Comparison of ENCODE assay signal across 8 cellular contexts in genomic region chr22:23772315-23773246, GRCh38. TPM values are rescaled to one million over a fixed set of nuclear protein-coding genes. Genes with fewer than 3 reads are reported as not detected.
DNase-seq lines count a peak whose midpoint lies in the region; ATAC-seq, FAIRE-seq and TF ChIP-seq lines count a peak whose summit lies in the region.

MMP11 (plus strand) TSS chr22:23772849; CDS start chr22:23772871, 22 bp downstream.

- H3K4me1 ChIP-seq in H1 (replicated peaks in 1 of 4; ENCODE audit: control insufficient read depth in 3 of 4, insufficient read depth in 4 of 4, low read length in 3 of 4) (peaks cover 0 to 14% (median 9%) of the 10 kb centered on the region in 4 experiments; a peak in 3 of 7 replicates), mucosa of stomach (ENCODE audit: control insufficient read depth, insufficient read depth, low read length) (peaks cover 32% of the 10 kb centered on the region), suprapubic skin (peaks cover 51% of the 10 kb centered on the region)

- no peaks in the 10 kb centered on the region for H3K36me3 ChIP-seq in H1 (ENCODE audit: control insufficient read depth in 2 of 4, insufficient read depth in 4 of 4, low read length in 3 of 4)
- H3K36me3 ChIP-seq in mucosa of stomach (ENCODE audit: control insufficient read depth, insufficient read depth, low read length): no peaks in the 10 kb centered on the region
- no peaks in the 10 kb centered on the region for H3K36me3 ChIP-seq in suprapubic skin

- peak within 1 kb of the TSS; percentile 83; the same call in 1 of the 2 replicates for H2BK15ac ChIP-seq in H1 (ENCODE audit: low read length)

- H3K4ac ChIP-seq in H1 (replicated peaks; ENCODE audit: insufficient read length, low read depth, low read length): peak within 1 kb of the TSS; percentile 99

- peak within 1 kb of the TSS; percentile 64 for H3K56ac ChIP-seq in H1 (replicated peaks; ENCODE audit: insufficient read length, low read depth, low read length)

- DNase-seq in Calu3: peak; percentile 50
- DNase-seq in NAMALWA (ENCODE audit: low spot score): peak; percentile 52
- DNase-seq in activated CD4-positive, alpha-beta T cell treated with anti-CD3 and anti-CD28 coated beads, Interleukin-2, amount 50 U/mL, for 1 hour: peak; percentile 54
- peak in 1 of 2 experiments; percentile 81 for DNase-seq in H1 (ENCODE audit: low read depth in 1 of 2, low spot score in 2 of 2)
- peak in 1 of 2 donors; percentile 77 for DNase-seq in suprapubic skin (ENCODE audit: low spot score in 2 of 2)
- DNase-seq in A172 (ENCODE audit: low spot score): no peak

- peaks cover 26% of the 10 kb centered on the region for H3K27me3 Mint-ChIP-seq in Calu3 (ENCODE audit: unreplicated experiment)

- H4K5ac ChIP-seq in H1 (ENCODE audit: insufficient read length, low read depth, low read length): peak within 1 kb of the TSS; percentile 70

- H3K9ac ChIP-seq in H1 (replicated peaks in 1 of 4; ENCODE audit: extremely low read depth in 1 of 4, low read depth in 3 of 4, low read length in 3 of 4): peak within 1 kb of the TSS in 3 of 4 experiments; percentile 2 to 78 (median 39); a peak in 3 of 7 replicates
- H3K9ac ChIP-seq in mucosa of stomach (ENCODE audit: low read length): peak within 1 kb of the TSS; percentile 15

- no TSS peak for BruUV-seq in Calu3 (replicated peaks; lab: Mats Ljungman, UMichigan)

- H3K18ac ChIP-seq in H1 (ENCODE audit: extremely low read depth, low read length): peak within 1 kb of the TSS; percentile 62; the same call in 1 of the 2 replicates

- H3K23me2 ChIP-seq in H1 (ENCODE audit: low read depth, low read length): peaks cover 15% of the 10 kb centered on the region; the same call in 1 of the 2 replicates

- H2BK12ac ChIP-seq in H1 (ENCODE audit: low read depth, low read length): peak within 1 kb of the TSS; percentile 90

- H3K79me2 ChIP-seq in H1 (ENCODE audit: control insufficient read depth in 1 of 2, insufficient read depth in 2 of 2, low read length in 2 of 2): no peaks in the 10 kb centered on the region

- peak within 1 kb of the TSS; percentile 67 to 99 for H3K4me2 ChIP-seq in H1 (ENCODE audit: insufficient read depth in 1 of 2, low read depth in 2 of 2, low read length in 2 of 2)

- H2BK120ac ChIP-seq in H1 (replicated peaks; ENCODE audit: low read depth, low read length): no peak within 1 kb of the TSS

- no peak within 1 kb of the TSS; the same call in 1 of the 2 replicates for H2BK20ac ChIP-seq in H1 (ENCODE audit: low read length)

- H3K27me3 ChIP-seq in H1 (replicated peaks in 1 of 4; ENCODE audit: control insufficient read depth in 3 of 4, extremely low read depth in 1 of 4, insufficient read depth in 3 of 4, low read length in 3 of 4): peaks cover 0 to 30% (median 20%) of the 10 kb centered on the region in 4 experiments; a peak in 6 of 7 replicates
- H3K27me3 ChIP-seq in mucosa of stomach (ENCODE audit: control insufficient read depth, insufficient read depth, low read length): peaks cover 21% of the 10 kb centered on the region
- no peaks in the 10 kb centered on the region for H3K27me3 ChIP-seq in suprapubic skin

- POLR2A ChIA-PET in H1 (lab: Charles Lee; ENCODE audit: partially characterized antibody): interaction anchor here (0.9 to 5.7 kb wide), 6 partner anchors 10 to 122 kb away, joined by 4 to 45 read pairs (median 4); partner anchors contain the start of genes MIF, SLC2A11 and SMARCB1

- TF ChIP-seq POLR2A in H1 (IDR thresholded peaks at IDR 0.05; ENCODE audit: control extremely low read depth in 1 of 2, low read depth in 2 of 2, low read length in 2 of 2): no peak
- TF ChIP-seq POLR2A in suprapubic skin (IDR thresholded peaks at IDR 0.05): no peak

- no peak for FAIRE-seq in H1 (lab: Jason Lieb, UNC)

- no peaks in the 10 kb centered on the region for H3K79me1 ChIP-seq in H1 (ENCODE audit: low read depth, low read length)

- H4K91ac ChIP-seq in H1 (replicated peaks; ENCODE audit: insufficient read length, low read length): peak within 1 kb of the TSS; percentile 96

- TF ChIP-seq RAD21 in H1 (IDR thresholded peaks at IDR 0.05 in 1 of 2, conservative IDR thresholded peaks at IDR 0.05 in 1 of 2; ENCODE audit: low read depth in 2 of 2, low read length in 2 of 2): no peak

- CTCF ChIA-PET in Calu3 (lab: Charles Lee): no interaction called here
- CTCF ChIA-PET in H1 (lab: Charles Lee; ENCODE audit: partially characterized antibody): interaction anchor here (0.8 to 9.6 kb wide), 4 partner anchors 10 to 77 kb away, joined by 3 to 73 read pairs (median 25); partner anchors contain the start of genes C22orf15 and SMARCB1

- TF ChIP-seq EP300 in H1 (IDR thresholded peaks at IDR 0.05; ENCODE audit: borderline replicate concordance in 1 of 2, low read depth in 2 of 2, low read length in 2 of 2) (no peak), suprapubic skin (IDR thresholded peaks at IDR 0.05) (no peak)

- H3K14ac ChIP-seq in H1 (ENCODE audit: insufficient read length): no peak within 1 kb of the TSS

- H3K4me1 Mint-ChIP-seq in Calu3 (ENCODE audit: low read depth, unreplicated experiment): peaks cover 20% of the 10 kb centered on the region

- peak within 1 kb of the TSS; percentile 45 for H3K4me3 Mint-ChIP-seq in Calu3 (ENCODE audit: low read depth, unreplicated experiment)

- 4% methylated on average over 40 of the region's 74 CpGs; no CpG with 5 or more reads in 1 of the 2 experiments for WGBS in H1 (ENCODE audit: extremely low coverage in 1 of 2, insufficient coverage in 1 of 2, insufficient read length in 1 of 2, insufficient replicate concordance in 2 of 2, low coverage in 1 of 2, low lambda C conversion rate in 2 of 2, missing lambda C conversion rate in 1 of 2), 2 experiments
- WGBS in suprapubic skin: 8% methylated on average over 4 of the region's 74 CpGs

- ATAC-seq in GM19455 (IDR thresholded peaks at IDR 0.05; ENCODE audit: unreplicated experiment): no peak

- peak within 1 kb of the TSS; percentile 92; the same call in 1 of the 2 replicates for H2AFZ ChIP-seq in H1 (ENCODE audit: low read length)

- peak within 1 kb of the TSS; percentile 89; the same call in 1 of the 2 replicates for H4K8ac ChIP-seq in H1 (ENCODE audit: extremely low read depth, insufficient read depth, low read length)

- H2AK5ac ChIP-seq in H1 (ENCODE audit: low read depth, low read length): no peak within 1 kb of the TSS; the same call in 1 of the 2 replicates

- peaks cover 9% of the 10 kb centered on the region for H3K36me3 Mint-ChIP-seq in Calu3 (ENCODE audit: insufficient read depth, unreplicated experiment)

- peak within 1 kb of the TSS; percentile 40; the same call in 1 of the 2 replicates for H2BK5ac ChIP-seq in H1 (ENCODE audit: low read depth, low read length)

- peaks cover 0 to 7% of the 10 kb centered on the region in 2 experiments for H4K20me1 ChIP-seq in H1 (replicated peaks in 1 of 2; ENCODE audit: control insufficient read depth in 1 of 2, insufficient read depth in 2 of 2, low read length in 2 of 2)

- H3K4me3 ChIP-seq in H1 (ENCODE audit: extremely low read depth in 1 of 4, insufficient read depth in 2 of 4, low read depth in 3 of 4, low read length in 4 of 4): peak within 1 kb of the TSS; percentile 43 to 71 (median 52)
- H3K4me3 ChIP-seq in mucosa of stomach (ENCODE audit: low read length): peak within 1 kb of the TSS; percentile 41
- H3K4me3 ChIP-seq in suprapubic skin: peak within 1 kb of the TSS; percentile 56

- no peak within 1 kb of the TSS for H3K27ac Mint-ChIP-seq in Calu3 (ENCODE audit: unreplicated experiment)

- H3K9me3 Mint-ChIP-seq in Calu3 (ENCODE audit: low read depth, unreplicated experiment): no peaks in the 10 kb centered on the region

- H3K27ac ChIP-seq in H1 (ENCODE audit: low read depth, low read length) (no peak within 1 kb of the TSS), suprapubic skin (no peak within 1 kb of the TSS)

- intact Hi-C loops in Calu3 (cut with micrococcal nuclease; ENCODE audit: unreplicated experiment): no loop called here

- TF ChIP-seq CTCF in Calu3 (IDR thresholded peaks at IDR 0.05; ENCODE audit: unreplicated experiment) (no peak), H1 (IDR thresholded peaks at IDR 0.05; ENCODE audit: control extremely low read depth in 1 of 3, insufficient read depth in 1 of 3, low read depth in 1 of 3, low read length in 3 of 3) (no peak), suprapubic skin (IDR thresholded peaks at IDR 0.05) (no peak)

- no peak within 1 kb of the TSS for H3K23ac ChIP-seq in H1 (ENCODE audit: insufficient read length)

- no peaks in the 10 kb centered on the region for H3K9me3 ChIP-seq in H1 (ENCODE audit: insufficient read depth in 2 of 2, low read depth in 1 of 2, low read length in 1 of 2)
- no peaks in the 10 kb centered on the region for H3K9me3 ChIP-seq in mucosa of stomach (ENCODE audit: control insufficient read depth, low read length)
- no peaks in the 10 kb centered on the region for H3K9me3 ChIP-seq in suprapubic skin

TF ChIP-seq in H1, 55 proteins besides CTCF, POLR2A, EP300 and RAD21 (continues in another document):
- TF ChIP-seq KDM4A (IDR thresholded peaks at IDR 0.05; ENCODE audit: low read depth, low read length, severe bottlenecking) (peak; percentile 44), POU5F1 (IDR thresholded peaks at IDR 0.05; ENCODE audit: low read depth, low read length) (no peak), ASH2L (IDR thresholded peaks at IDR 0.05; ENCODE audit: low read length) (peak; percentile 67), TAF1 (IDR thresholded peaks at IDR 0.05; ENCODE audit: low read depth, low read length) (0 out of 2 replicates have a peak, but pooled peaks have one; percentile 10), MAX (IDR thresholded peaks at IDR 0.05) (0 out of 2 replicates have a peak, but pooled peaks have one; percentile 13)

RNA-seq across cellular contexts. Expression of gene MMP11, which starts in this region (rescaled TPM):
- total RNA-seq in Calu3 (2022): 2.0 and 3.4 TPM in 2 replicates
- 9.6 and 10.2 TPM in 2 replicates for total RNA-seq in H1 (2021; fragmentation: NEBNext Ultra II Directional; extraction: Animal tissue kit (Norgen Biotek cat#: 25700))
- 18.3 and 29.7 TPM in 2 replicates for polyA plus RNA-seq in H1 (2011; rRNA removed)
- 18.5 TPM for polyA plus RNA-seq in H1 (2011; cell fraction: cytosol; rRNA removed)
- 34.3 TPM for polyA plus RNA-seq in H1 (2011; cell fraction: nucleus; rRNA removed)
- polyA plus RNA-seq in H1 (2012, experiment 1 of 2): 5.6 to 13.4 TPM (median 10.3 TPM) in 4 replicates
- polyA plus RNA-seq in H1 (2012, experiment 2 of 2): 9.7 TPM
- polyA plus RNA-seq in H1 (2013, experiment 1 of 2): 7.1 TPM
- polyA plus RNA-seq in H1 (2013, experiment 2 of 2): 7.1 TPM
- polyA minus RNA-seq in H1 (2011; rRNA and poly(A)+ RNA removed): 11.1 and 12.8 TPM in 2 replicates
- 6.0 TPM for polyA minus RNA-seq in H1 (2011; cell fraction: cytosol; rRNA and poly(A)+ RNA removed)
- 9.4 TPM for polyA minus RNA-seq in H1 (2011; cell fraction: nucleus; rRNA and poly(A)+ RNA removed)
- total RNA-seq in suprapubic skin: 1 to 10 TPM in 2 of 4 donors, under 1 TPM in 1, not detected in 1; 0.60 to 3.9 (median 2.1) TPM
- total RNA-seq in A172 (2014; rRNA removed; shearing (Covaris generic)): 8.2 and 10.3 TPM in 2 replicates
